Comparison of ENCODE assay signal across 15 cellular contexts in the genomic region with DNA sequence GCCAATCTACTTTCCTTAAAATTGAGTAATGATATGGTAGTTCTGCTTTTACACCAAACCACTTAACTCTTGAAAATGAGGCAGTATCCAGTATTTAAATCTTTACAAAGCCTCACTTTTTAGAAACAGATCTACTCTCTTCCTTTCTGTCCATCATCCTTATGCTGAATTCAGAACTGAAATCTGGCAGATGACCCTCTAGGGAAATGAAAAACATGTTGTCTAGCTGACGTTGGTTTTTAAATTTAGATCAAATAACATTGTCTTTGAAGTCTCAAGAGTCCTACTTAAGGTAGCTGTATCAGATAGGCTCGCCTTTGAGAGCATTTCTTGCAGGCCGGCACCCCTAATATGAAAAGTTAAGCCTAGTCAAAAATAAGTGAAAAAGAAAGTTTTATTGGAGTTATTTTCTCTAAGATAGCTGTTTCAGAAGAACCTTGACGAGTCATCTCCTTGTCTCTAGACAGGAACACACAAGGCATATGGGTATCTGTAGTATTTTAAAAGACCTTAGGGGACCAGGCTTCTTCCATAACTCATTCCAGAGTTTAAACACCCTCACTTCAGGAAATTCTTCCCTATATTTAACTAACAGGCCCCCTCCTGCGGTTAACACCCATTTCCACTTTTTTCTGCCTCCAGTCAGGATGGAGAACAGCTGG.
DNase-seq lines count a peak whose midpoint lies in the region; ATAC-seq, FAIRE-seq and TF ChIP-seq lines count a peak whose summit lies in the region.
"Had no signal": no experiment of that assay in that cellular context is flagged by ENCODE, and none has a peak within 500 bp of the region (broad histone marks: within the 10 kb centered on the region; RNA-seq: fewer than 3 reads in every experiment).

No MANE protein-coding gene starts in this region.

- no peak for FAIRE-seq in astrocyte (lab: Jason Lieb, UNC)
- FAIRE-seq: pancreas, RCC 7860 had no signal

- H3K4me1 Mint-ChIP-seq in astrocyte (ENCODE audit: low read depth, unreplicated experiment), result peaks cover 19% of the 10 kb centered on the region
- H3K4me1 Mint-ChIP-seq: activated naive CD8-positive, alpha-beta T cell treated with anti-CD3 and anti-CD28 coated beads, Interleukin-2, amount 10 ng/mL, durations not matched to agents 7 days and 5 days; central memory CD8-positive, alpha-beta T cell had no signal

- H3K27me3 Mint-ChIP-seq in astrocyte (ENCODE audit: low read depth, unreplicated experiment), result no peaks in the 10 kb centered on the region
- H3K27me3 Mint-ChIP-seq: activated naive CD8-positive, alpha-beta T cell treated with anti-CD3 and anti-CD28 coated beads, Interleukin-2, amount 10 ng/mL, durations not matched to agents 7 days and 5 days; central memory CD8-positive, alpha-beta T cell had no signal

- H3K9ac ChIP-seq in astrocyte (ENCODE audit: low read length), result no peak overlapping the region

- TF ChIP-seq CTCF in astrocyte (IDR thresholded peaks at IDR 0.05; ENCODE audit: insufficient read depth, low read depth, low read length) (no peak), right lobe of liver (IDR thresholded peaks at IDR 0.05) (no peak)

- peaks cover 13% of the 10 kb centered on the region for H3K4me1 ChIP-seq in right cardiac atrium (ENCODE audit: control insufficient read depth, insufficient read depth, low read length)
- peaks cover 6% of the 10 kb centered on the region for H3K4me1 ChIP-seq in astrocyte (ENCODE audit: insufficient read depth, low read length)
- peaks cover 0 to 3% of the 10 kb centered on the region in 2 donors for H3K4me1 ChIP-seq in aorta (ENCODE audit: control insufficient read depth in 1 of 2, insufficient read depth in 2 of 2, low read length in 2 of 2)
- no peaks in the 10 kb centered on the region for H3K4me1 ChIP-seq in right lobe of liver
- H3K4me1 ChIP-seq: pancreas had no signal

- peak overlapping the region; percentile 19 for H3K27ac Mint-ChIP-seq in astrocyte (ENCODE audit: unreplicated experiment)
- H3K27ac Mint-ChIP-seq: activated naive CD8-positive, alpha-beta T cell treated with anti-CD3 and anti-CD28 coated beads, Interleukin-2, amount 10 ng/mL, durations not matched to agents 7 days and 5 days had no signal

- TF ChIP-seq POLR2A in right lobe of liver (IDR thresholded peaks at IDR 0.05), result no peak

- no peak overlapping the region for H3K4me3 Mint-ChIP-seq in astrocyte (ENCODE audit: unreplicated experiment)
- H3K4me3 Mint-ChIP-seq: activated naive CD8-positive, alpha-beta T cell treated with anti-CD3 and anti-CD28 coated beads, Interleukin-2, amount 10 ng/mL, durations not matched to agents 7 days and 5 days; central memory CD8-positive, alpha-beta T cell had no signal

- no peak overlapping the region for H3K4me3 ChIP-seq in right cardiac atrium (ENCODE audit: low read length)
- H3K4me3 ChIP-seq in astrocyte (ENCODE audit: insufficient read depth, low read depth, low read length), result no peak overlapping the region
- H3K4me3 ChIP-seq in aorta (ENCODE audit: low read length in 2 of 2), result no peak overlapping the region
- no peak overlapping the region for H3K4me3 ChIP-seq in right lobe of liver
- H3K4me3 ChIP-seq: pancreas had no signal

- H3K4me2 ChIP-seq in astrocyte (ENCODE audit: low read length), result no peak overlapping the region

- H4K20me1 ChIP-seq in astrocyte (ENCODE audit: insufficient read depth, low read length), result peaks cover 3% of the 10 kb centered on the region

- H3K36me3 Mint-ChIP-seq in astrocyte (ENCODE audit: low read depth, unreplicated experiment), result no peaks in the 10 kb centered on the region

- no peak overlapping the region for H3K27ac ChIP-seq in right cardiac atrium (ENCODE audit: low read length)
- no peak overlapping the region for H3K27ac ChIP-seq in astrocyte (ENCODE audit: low read depth, low read length)
- H3K27ac ChIP-seq in aorta (ENCODE audit: low read depth in 1 of 2, low read length in 2 of 2), result no peak overlapping the region
- no peak overlapping the region for H3K27ac ChIP-seq in right lobe of liver
- H3K27ac ChIP-seq: pancreas had no signal

- H2AFZ ChIP-seq in astrocyte (ENCODE audit: low read depth, low read length), result no peak overlapping the region

- H3K9me3 ChIP-seq in right cardiac atrium (ENCODE audit: control insufficient read depth, low read length), result no peaks in the 10 kb centered on the region
- H3K9me3 ChIP-seq in astrocyte (ENCODE audit: insufficient read depth, low read depth, low read length), result no peaks in the 10 kb centered on the region
- no peaks in the 10 kb centered on the region for H3K9me3 ChIP-seq in aorta (ENCODE audit: control insufficient read depth, low read length)
- H3K9me3 ChIP-seq in right lobe of liver, result no peaks in the 10 kb centered on the region
- H3K9me3 ChIP-seq: pancreas had no signal

- H3K79me2 ChIP-seq in astrocyte (ENCODE audit: insufficient read depth, low read length), result no peaks in the 10 kb centered on the region

- no peaks in the 10 kb centered on the region for H3K36me3 ChIP-seq in astrocyte (ENCODE audit: insufficient read depth, low read length)
- H3K36me3 ChIP-seq in aorta (ENCODE audit: control insufficient read depth in 1 of 2, insufficient read depth in 2 of 2, low read length in 1 of 2), result no peaks in the 10 kb centered on the region
- no peaks in the 10 kb centered on the region for H3K36me3 ChIP-seq in right lobe of liver
- H3K36me3 ChIP-seq: pancreas had no signal

- ATAC-seq in left ventricle myocardium superior, result peak; percentile 23
- ATAC-seq in right cardiac atrium, result no peak
- ATAC-seq in HG03060 (IDR thresholded peaks at IDR 0.05; ENCODE audit: low read depth, unreplicated experiment), result peak; percentile 43
- ATAC-seq in aorta (ENCODE audit: low FRiP score), result no peak
- ATAC-seq in right lobe of liver, result no peak
- ATAC-seq: pancreas had no signal

- no peaks in the 10 kb centered on the region for H3K9me3 Mint-ChIP-seq in astrocyte (ENCODE audit: unreplicated experiment)
- H3K9me3 Mint-ChIP-seq: activated naive CD8-positive, alpha-beta T cell treated with anti-CD3 and anti-CD28 coated beads, Interleukin-2, amount 10 ng/mL, durations not matched to agents 7 days and 5 days; central memory CD8-positive, alpha-beta T cell had no signal

- intact Hi-C loops in left ventricle myocardium superior (cut with micrococcal nuclease) (no loop called here), right cardiac atrium (cut with DNase I) (no loop called here), aorta (cut with DNase I) (no loop called here), right lobe of liver (cut with DNase I) (no loop called here)

- H3K27me3 ChIP-seq in right cardiac atrium (ENCODE audit: control insufficient read depth, insufficient read depth) (no peaks in the 10 kb centered on the region), astrocyte (ENCODE audit: insufficient read depth, low read length) (no peaks in the 10 kb centered on the region), aorta (ENCODE audit: control insufficient read depth in 1 of 2, insufficient read depth in 2 of 2, low read length in 1 of 2) (no peaks in the 10 kb centered on the region), right lobe of liver (no peaks in the 10 kb centered on the region)
- H3K27me3 ChIP-seq: pancreas had no signal

- WGBS in right cardiac atrium, result 56% methylated on average over 5 of the region's 5 CpGs
- 78 to 85% methylated on average over 5 of the region's 5 CpGs for WGBS in aorta, 2 donors
- 83% methylated on average over 5 of the region's 5 CpGs for WGBS in right lobe of liver (ENCODE audit: insufficient coverage, low coverage, low lambda C conversion rate, missing lambda C conversion rate)

- no peak for DNase-seq in left ventricle myocardium superior
- DNase-seq in right cardiac atrium, result no peak
- no peak for DNase-seq in astrocyte (ENCODE audit: low read depth)
- no peak for DNase-seq in aorta
- no peak for DNase-seq in right lobe of liver
- DNase-seq in activated CD4-positive, CD25-positive, alpha-beta regulatory T cell treated with anti-CD3 and anti-CD28 coated beads, Interleukin-2, amount 50 U/mL, for 72 hours, result no peak
- DNase-seq in amygdala (lab: John Stamatoyannopoulos, UW), result no peak
- DNase-seq: activated naive CD8-positive, alpha-beta T cell treated with anti-CD3 and anti-CD28 coated beads, Interleukin-2, amount 10 ng/mL, durations not matched to agents 7 days and 5 days; activated T-cell treated with anti-CD3 and anti-CD28 coated beads for 4 hours; islet precursor cell; NCI-H524 treated with DMSO at 0.1 percent for 48 hours; pancreas had no signal

Comparison
In these comparisons a context has a peak if more than half of its experiments do, and no peak if none do; other contexts are left out.
1. ATAC-seq: peak in left ventricle myocardium superior (single experiment) and HG03060 (single experiment); none in right cardiac atrium (0 of 2), aorta (single experiment) and right lobe of liver (0 of 4).